Comparison of ENCODE assay signal across 26 cellular contexts in genomic region chr7:110881731-110882130, GRCh38.
"Had no signal": no experiment of that assay in that cellular context is flagged by ENCODE, and none has a peak within 500 bp of the region (broad histone marks: within the 10 kb centered on the region; RNA-seq: fewer than 3 reads in every experiment).

No MANE protein-coding gene starts in this region.

- DNase-seq: dorsolateral prefrontal cortex; effector CD4-positive, alpha-beta T cell; foreskin melanocyte; glutamatergic neuron; heart right ventricle; hippocampal formation; islet precursor cell; kidney glomerular epithelial cell; natural killer cell; occipital lobe; ovary; posterior cingulate gyrus; psoas muscle; right cardiac atrium; stimulated activated CD4-positive, alpha-beta T cell treated with anti-CD3 and anti-CD28 coated beads, Interleukin-12 subunit alpha, Interleukin-12 subunit beta, amount 100 ng/mL, for 4 hours; stimulated activated CD4-positive, alpha-beta T cell treated with anti-CD3 and anti-CD28 coated beads, Interleukin-1b, Interleukin-23, amount 100 ng/mL, for 48 hours; stimulated activated CD4-positive, alpha-beta T cell treated with anti-CD3 and anti-CD28 coated beads, Interleukin-4, amount 100 ng/mL, for 1 hour; stimulated activated CD8-positive, alpha-beta memory T cell treated with anti-CD3 and anti-CD28 coated beads, Interleukin-4, amount 100 ng/mL, for 48 hours; stimulated activated naive CD4-positive, alpha-beta T cell; substantia nigra; testis; tibial artery had no signal

- H3K9me3 Mint-ChIP-seq: memory B cell had no signal

- H3K4me1 ChIP-seq: psoas muscle, testis had no signal

- H3K4me1 Mint-ChIP-seq: natural killer cell had no signal

- H3K36me3 ChIP-seq: heart right ventricle, ovary, tibial artery had no signal

- H3K27ac ChIP-seq: dorsolateral prefrontal cortex, heart right ventricle, ovary, psoas muscle, tibial artery had no signal

- H3K36me3 Mint-ChIP-seq: memory B cell, natural killer cell, type B pancreatic cell had no signal

- H3K27me3 ChIP-seq: dorsolateral prefrontal cortex, heart right ventricle, ovary, testis, tibial artery had no signal

- ATAC-seq: natural killer cell, psoas muscle had no signal

- H3K27ac Mint-ChIP-seq: memory B cell, natural killer cell, type B pancreatic cell had no signal

- H3K4me3 Mint-ChIP-seq: memory B cell, natural killer cell, type B pancreatic cell had no signal

- H3K9me3 ChIP-seq: heart right ventricle, ovary, psoas muscle, testis, tibial artery had no signal

- H3K4me3 ChIP-seq: dorsolateral prefrontal cortex, heart right ventricle, lung, ovary, psoas muscle, smooth muscle cell, testis, tibial artery had no signal

- H3K27me3 Mint-ChIP-seq: memory B cell, type B pancreatic cell had no signal
